8 cellular contexts compared by ENCODE assay signal in the genomic region with DNA sequence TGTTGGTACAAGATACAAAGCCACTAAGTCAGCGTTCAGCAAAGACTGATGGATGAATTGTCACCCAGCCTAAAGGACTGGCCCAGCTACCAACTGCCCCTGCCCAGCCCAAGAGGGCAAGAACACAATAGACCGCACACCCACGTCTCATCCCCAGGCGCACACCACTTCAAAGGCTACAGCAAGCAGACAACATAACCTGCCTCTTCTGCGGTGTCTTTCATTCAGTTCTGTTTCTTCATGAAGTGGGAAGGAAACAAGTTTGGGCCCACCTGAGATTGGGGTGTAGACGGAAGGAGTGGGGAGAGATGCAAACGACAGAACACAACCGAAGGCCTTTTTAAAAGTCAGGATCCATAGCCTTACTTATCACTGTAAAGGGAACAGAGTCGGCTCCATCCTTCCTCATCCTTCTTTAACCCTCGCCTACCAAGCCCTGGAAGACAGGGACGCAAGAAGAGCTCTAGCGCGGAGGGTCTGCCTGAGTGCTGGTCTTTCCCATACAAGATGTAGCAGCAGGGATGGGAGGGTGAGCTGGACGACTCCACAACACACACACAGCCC. TPM values are rescaled to one million over a fixed set of nuclear protein-coding genes. Genes with fewer than 3 reads are reported as not detected.
DNase-seq lines count a peak whose midpoint lies in the region; ATAC-seq and TF ChIP-seq lines count a peak whose summit lies in the region.

No MANE protein-coding gene starts in this region.

- H3K4me2 ChIP-seq in BLaER1 treated with 17β-estradiol and CSF1 and Interleukin-3, amounts not matched to agents 10 nM and 100 nM = peak overlapping the region; percentile 79 to 98 (median 94)

- H3K36me3 Mint-ChIP-seq in WTC11 = no peaks in the 10 kb centered on the region
- H3K36me3 Mint-ChIP-seq in mesothelial cell of epicardium = no peaks in the 10 kb centered on the region

- peaks cover 0 to 20% (median 0%) of the 10 kb centered on the region in 11 experiments; a peak in 7 of 22 replicates for H4K20me1 ChIP-seq in BLaER1 treated with 17β-estradiol and CSF1 and Interleukin-3, amounts not matched to agents 10 nM and 100 nM

- peak overlapping the region; percentile 82 to 92 (median 88) for H3K27ac ChIP-seq in BLaER1 treated with 17β-estradiol and CSF1 and Interleukin-3, amounts not matched to agents 10 nM and 100 nM
- peak overlapping the region; percentile 96 for H3K27ac ChIP-seq in duodenal mucosa (ENCODE audit: low read depth, low read length)
- H3K27ac ChIP-seq in temporal lobe (ENCODE audit: low read depth, low read length) = peak overlapping the region; percentile 96

- H3K9me3 Mint-ChIP-seq in WTC11 (no peaks in the 10 kb centered on the region), mesothelial cell of epicardium (no peaks in the 10 kb centered on the region)

- peaks cover 52% of the 10 kb centered on the region for H3K4me1 Mint-ChIP-seq in WTC11
- peaks cover 52% of the 10 kb centered on the region for H3K4me1 Mint-ChIP-seq in mesothelial cell of epicardium

- DNase-seq in WTC11 (ENCODE audit: low spot score) (no peak), mesothelial cell of epicardium (ENCODE audit: low spot score in 2 of 2, unreplicated experiment in 2 of 2) (peak in 1 of 2 experiments; percentile 40)

- H3K27ac Mint-ChIP-seq in WTC11 = peak overlapping the region; percentile 94; the same call in 1 of the 2 replicates
- peak overlapping the region; percentile 98 for H3K27ac Mint-ChIP-seq in mesothelial cell of epicardium

- ATAC-seq in HG02840 (IDR thresholded peaks at IDR 0.05; ENCODE audit: low FRiP score, unreplicated experiment) (peak; percentile 1), WTC11 (peak; percentile 57), GM21360 (IDR thresholded peaks at IDR 0.05; ENCODE audit: unreplicated experiment) (no peak), HG02938 (IDR thresholded peaks at IDR 0.05; ENCODE audit: unreplicated experiment) (no peak)

- CTCF ChIA-PET in WTC11 (lab: Charles Lee) = interaction anchor here (1.4 to 1.6 kb wide), 2 partner anchors 14 to 33 kb away, joined by 4 to 9 read pairs; no protein-coding TSS in a partner anchor

- H3K4me3 ChIP-seq in BLaER1 treated with 17β-estradiol and CSF1 and Interleukin-3, amounts not matched to agents 10 nM and 100 nM = peak overlapping the region; percentile 72 to 91 (median 77)
- peak overlapping the region; percentile 88 to 90 for H3K4me3 ChIP-seq in duodenal mucosa (ENCODE audit: low read depth in 1 of 2, low read length in 2 of 2)

- H3K27me3 ChIP-seq in BLaER1 treated with 17β-estradiol and CSF1 and Interleukin-3, amounts not matched to agents 10 nM and 100 nM = no peaks in the 10 kb centered on the region
- H3K27me3 ChIP-seq in duodenal mucosa (ENCODE audit: control insufficient read depth in 1 of 2, insufficient read depth in 2 of 2, low read length in 2 of 2) = no peaks in the 10 kb centered on the region

- TF ChIP-seq CTCF in WTC11 (IDR thresholded peaks at IDR 0.05) (no peak), mesothelial cell of epicardium (IDR thresholded peaks at IDR 0.05; ENCODE audit: unreplicated experiment) (no peak)

- H3K4me1 ChIP-seq in BLaER1 treated with 17β-estradiol and CSF1 and Interleukin-3, amounts not matched to agents 10 nM and 100 nM = peaks cover 63 to 83% (median 73%) of the 10 kb centered on the region in 10 experiments
- peaks cover 76 to 79% of the 10 kb centered on the region in 2 donors for H3K4me1 ChIP-seq in duodenal mucosa (ENCODE audit: control insufficient read depth in 1 of 2, insufficient read depth in 2 of 2, low read length in 2 of 2)

- POLR2A ChIA-PET in WTC11 (lab: Charles Lee) = interaction anchor here (0.7 to 1.0 kb wide), 3 partner anchors 32 to 220 kb away, joined by 3 read pairs; a partner anchor contains a TSS

- H3K9me3 ChIP-seq in BLaER1 treated with 17β-estradiol and CSF1 and Interleukin-3, amounts not matched to agents 10 nM and 100 nM (replicated peaks in 1 of 11) = no peaks in the 10 kb centered on the region
- no peaks in the 10 kb centered on the region for H3K9me3 ChIP-seq in duodenal mucosa (ENCODE audit: control insufficient read depth in 1 of 2, low read length in 2 of 2)

- peak overlapping the region; percentile 79 to 90 (median 88) for H3K9ac ChIP-seq in BLaER1 treated with 17β-estradiol and CSF1 and Interleukin-3, amounts not matched to agents 10 nM and 100 nM
- peak overlapping the region; percentile 94 to 95 for H3K9ac ChIP-seq in duodenal mucosa (ENCODE audit: low read depth in 1 of 2, low read length in 2 of 2)

- H3K27me3 Mint-ChIP-seq in WTC11 (ENCODE audit: low read depth) (peaks cover 19% of the 10 kb centered on the region), mesothelial cell of epicardium (ENCODE audit: low read depth) (no peaks in the 10 kb centered on the region)

- peaks cover 0 to 25% (median 0%) of the 10 kb centered on the region in 11 experiments; a peak in 5 of 22 replicates for H3K36me3 ChIP-seq in BLaER1 treated with 17β-estradiol and CSF1 and Interleukin-3, amounts not matched to agents 10 nM and 100 nM
- H3K36me3 ChIP-seq in duodenal mucosa (ENCODE audit: control insufficient read depth in 1 of 2, insufficient read depth in 2 of 2, low read length in 2 of 2) = no peaks in the 10 kb centered on the region

- H3K4me3 Mint-ChIP-seq in WTC11 (peak overlapping the region; percentile 91), mesothelial cell of epicardium (peak overlapping the region; percentile 91)

TF ChIP-seq in WTC11, 78 proteins besides CTCF, POLR2A, EP300 and RAD21:
- TF ChIP-seq, protein P1, sequence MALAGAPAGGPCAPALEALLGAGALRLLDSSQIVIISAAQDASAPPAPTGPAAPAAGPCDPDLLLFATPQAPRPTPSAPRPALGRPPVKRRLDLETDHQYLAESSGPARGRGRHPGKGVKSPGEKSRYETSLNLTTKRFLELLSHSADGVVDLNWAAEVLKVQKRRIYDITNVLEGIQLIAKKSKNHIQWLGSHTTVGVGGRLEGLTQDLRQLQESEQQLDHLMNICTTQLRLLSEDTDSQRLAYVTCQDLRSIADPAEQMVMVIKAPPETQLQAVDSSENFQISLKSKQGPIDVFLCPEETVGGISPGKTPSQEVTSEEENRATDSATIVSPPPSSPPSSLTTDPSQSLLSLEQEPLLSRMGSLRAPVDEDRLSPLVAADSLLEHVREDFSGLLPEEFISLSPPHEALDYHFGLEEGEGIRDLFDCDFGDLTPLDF (CRISPR knock-in tag; IDR thresholded peaks at IDR 0.05) = no peak
- TF ChIP-seq RORB (CRISPR knock-in tag; IDR thresholded peaks at IDR 0.05) (no peak), NR1H2 (CRISPR knock-in tag; IDR thresholded peaks at IDR 0.05) (no peak), JUN (CRISPR knock-in tag; IDR thresholded peaks at IDR 0.05) (no peak), SMAD3 (CRISPR knock-in tag; IDR thresholded peaks at IDR 0.05; ENCODE audit: borderline replicate concordance) (no peak)
TF ChIP-seq in WTC11: peak in this region for 0.

RNA-seq across cellular contexts. Expression of a gene that starts 0.7 kb away (rescaled TPM):
- total RNA-seq in WTC11 (2021) = 38.0 to 42.2 TPM (median 39.9 TPM) in 3 replicates
- 97.0 to 106 TPM (median 97.6 TPM) in 3 replicates for total RNA-seq in mesothelial cell of epicardium
- 196 TPM for total RNA-seq in temporal lobe

RNA-seq across cellular contexts. Expression of a gene that starts 38.6 kb away (rescaled TPM):
- total RNA-seq in WTC11 (2021) (1.4 to 1.6 TPM (median 1.6 TPM) in 3 replicates), mesothelial cell of epicardium (1.2 to 2.6 TPM (median 2.3 TPM) in 3 replicates), temporal lobe (2.5 TPM)

Comparison
In these comparisons a context has a peak if more than half of its experiments do, and no peak if none do; other contexts are left out.
1. ATAC-seq: peak in HG02840 (single experiment) and WTC11 (single experiment); none in GM21360 (single experiment) and HG02938 (single experiment).
2. Peak in every context shown above with its lines, with median percentiles within 50 percentile points of each other: H3K27ac ChIP-seq.